Comparison of ENCODE assay signal across 1 cellular context in genomic region chr1:64960731-64961130, GRCh38.
TF ChIP-seq lines count a peak whose summit lies in the region.

No MANE protein-coding gene starts in this region.

TF ChIP-seq in HepG2, 621 proteins besides CTCF, POLR2A, EP300 and RAD21:
- no peak for TF ChIP-seq KIAA2018 (CRISPR knock-in tag; IDR thresholded peaks at IDR 0.05; ENCODE audit: borderline replicate concordance)
- TF ChIP-seq PRPF4 (IDR thresholded peaks at IDR 0.05; ENCODE audit: low read depth, low read length, poor library complexity, severe bottlenecking), result no peak
- no peak for TF ChIP-seq ZNF143 (CRISPR knock-in tag; IDR thresholded peaks at IDR 0.05)
- no peak for TF ChIP-seq ZNF552 (CRISPR knock-in tag; IDR thresholded peaks at IDR 0.05; ENCODE audit: borderline replicate concordance)
- no peak for TF ChIP-seq KMT2B (CRISPR knock-in tag; IDR thresholded peaks at IDR 0.05)
- TF ChIP-seq ZNF160 (CRISPR knock-in tag; IDR thresholded peaks at IDR 0.05), result no peak
- no peak for TF ChIP-seq DMTF1 (CRISPR knock-in tag; IDR thresholded peaks at IDR 0.05)
- no peak for TF ChIP-seq GMEB1 (CRISPR knock-in tag; IDR thresholded peaks at IDR 0.05; ENCODE audit: borderline replicate concordance)
- TF ChIP-seq ZNF326 (CRISPR knock-in tag; IDR thresholded peaks at IDR 0.05; ENCODE audit: borderline replicate concordance), result no peak
- no peak for TF ChIP-seq ZNF576 (CRISPR knock-in tag; IDR thresholded peaks at IDR 0.05)
- TF ChIP-seq KAT8 (CRISPR knock-in tag; IDR thresholded peaks at IDR 0.05), result no peak
- no peak for TF ChIP-seq RAD51 (IDR thresholded peaks at IDR 0.05; ENCODE audit: borderline replicate concordance)
- TF ChIP-seq ZNF496 (CRISPR knock-in tag; IDR thresholded peaks at IDR 0.05; ENCODE audit: insufficient replicate concordance), result no peak
- no peak for TF ChIP-seq RELA (CRISPR knock-in tag; IDR thresholded peaks at IDR 0.05)
- no peak for TF ChIP-seq ZFP36L2 (CRISPR knock-in tag; IDR thresholded peaks at IDR 0.05)
- no peak for TF ChIP-seq MTF2 (CRISPR knock-in tag; IDR thresholded peaks at IDR 0.05; ENCODE audit: borderline replicate concordance)
- TF ChIP-seq YY1 (IDR thresholded peaks at IDR 0.05; ENCODE audit: insufficient read depth, insufficient replicate concordance, low read depth, low read length), result no peak
- TF ChIP-seq GTF2F1 (IDR thresholded peaks at IDR 0.05; ENCODE audit: low read length), result no peak
- TF ChIP-seq NAIF1 (CRISPR knock-in tag; IDR thresholded peaks at IDR 0.05; ENCODE audit: borderline replicate concordance), result no peak
- TF ChIP-seq ADNP (CRISPR knock-in tag; IDR thresholded peaks at IDR 0.05), result no peak
